ENCODE assay signal across 1 cellular context in genomic region chr7:76165973-76166403, GRCh38.
TF ChIP-seq lines count a peak whose summit lies in the region.

No MANE protein-coding gene starts in this region.

TF ChIP-seq in HepG2, 621 proteins besides CTCF, POLR2A, EP300 and RAD21 (continued from another document):
- no peak for TF ChIP-seq ZBED4 (CRISPR knock-in tag; IDR thresholded peaks at IDR 0.05; ENCODE audit: borderline replicate concordance)
